Comparison of ENCODE assay signal across 8 cellular contexts in the genomic region with DNA sequence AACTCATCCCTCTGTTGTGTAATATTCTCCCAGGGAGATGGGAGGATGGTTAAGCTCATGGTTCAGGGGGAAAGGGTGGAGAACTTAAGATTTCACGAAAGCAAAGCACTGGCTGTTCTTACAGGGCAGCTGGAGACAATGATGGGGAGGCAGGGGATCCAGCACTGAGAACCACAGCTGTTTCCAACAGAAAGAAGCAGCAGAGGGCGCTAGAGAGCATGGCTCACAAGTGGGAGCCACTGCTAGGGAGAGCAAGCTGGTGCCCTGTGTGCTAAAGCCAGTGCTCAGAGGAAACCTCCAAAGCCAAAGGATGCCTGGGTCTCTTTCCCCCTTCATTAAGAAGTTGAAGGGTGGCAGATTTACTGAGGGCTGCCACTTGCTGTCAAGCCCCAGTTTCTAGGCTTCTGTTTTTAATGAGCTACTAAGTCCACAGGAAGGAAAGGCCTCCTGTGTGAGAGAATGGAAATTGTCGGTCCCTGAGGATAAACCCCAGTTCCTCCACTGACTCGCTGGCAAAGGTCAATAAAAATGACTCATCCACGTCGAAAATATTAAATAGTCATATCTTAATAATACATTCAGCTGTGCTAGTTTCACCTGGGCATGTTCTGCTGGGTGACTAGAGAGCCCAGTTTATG.
DNase-seq lines count a peak whose midpoint lies in the region; ATAC-seq and TF ChIP-seq lines count a peak whose summit lies in the region.

No MANE protein-coding gene starts in this region.

- no peak overlapping the region for H2BK12ac ChIP-seq in trophoblast cell (ENCODE audit: low read length)

- no peaks in the 10 kb centered on the region for H3K79me2 ChIP-seq in trophoblast cell (ENCODE audit: control insufficient read depth, insufficient read depth, low read length, poor library complexity)

- H3K4me1 Mint-ChIP-seq in Caco-2 (ENCODE audit: low read depth, unreplicated experiment): peaks cover 7% of the 10 kb centered on the region

- H2BK120ac ChIP-seq in trophoblast cell (ENCODE audit: insufficient read depth, low read length, poor library complexity): no peak overlapping the region

- no peak overlapping the region for H3K9ac ChIP-seq in trophoblast cell (ENCODE audit: low read length)

- POLR2A ChIA-PET in Caco-2 (lab: Charles Lee): no interaction called here

- no peak overlapping the region for H3K4me2 ChIP-seq in trophoblast cell (ENCODE audit: low read length)

- CTCF ChIA-PET in Caco-2 (lab: Charles Lee): interaction anchor here (0.5 to 1.5 kb wide), 16 partner anchors 10 to 317 kb away, joined by 3 to 12 read pairs (median 4); no protein-coding TSS in a partner anchor

- H3K4me3 ChIP-seq in Caco-2 (ENCODE audit: low read depth, low read length) (no peak overlapping the region), trophoblast cell (ENCODE audit: low read depth, low read length) (no peak overlapping the region)

- H3K27me3 ChIP-seq in Caco-2 (replicated peaks; ENCODE audit: control insufficient read depth, insufficient read depth, low read length): no peaks in the 10 kb centered on the region
- H3K27me3 ChIP-seq in foreskin keratinocyte: no peaks in the 10 kb centered on the region
- H3K27me3 ChIP-seq in trophoblast cell (ENCODE audit: insufficient read depth, low read length): no peaks in the 10 kb centered on the region

- H4K8ac ChIP-seq in trophoblast cell (ENCODE audit: low read depth, low read length): no peak overlapping the region

- H3K36me3 ChIP-seq in Caco-2 (ENCODE audit: control insufficient read depth, insufficient read depth, low read length): no peaks in the 10 kb centered on the region
- H3K36me3 ChIP-seq in trophoblast cell (ENCODE audit: control insufficient read depth in 1 of 2, insufficient read depth in 2 of 2, low read length in 2 of 2): no peaks in the 10 kb centered on the region

- H2AFZ ChIP-seq in trophoblast cell (ENCODE audit: insufficient read depth, low read length, poor library complexity): no peak overlapping the region

- peak; percentile 80 to 84 for DNase-seq in Caco-2
- peak; percentile 71 for DNase-seq in NCI-H2227 (lab: John Stamatoyannopoulos, UW; ENCODE audit: unreplicated experiment)
- DNase-seq in activated T-cell treated with anti-CD3 and anti-CD28 coated beads, Interleukin-2, amount 50 U/mL, for 1 hour: peak; percentile 33
- peak in 1 of 2 donors; percentile 17 for DNase-seq in foreskin keratinocyte
- peak; percentile 73 to 88 for DNase-seq in trophoblast cell
- no peak for DNase-seq in NCI-H510A (lab: John Stamatoyannopoulos, UW)

- H3K27me3 Mint-ChIP-seq in Caco-2 (ENCODE audit: insufficient read depth, unreplicated experiment): no peaks in the 10 kb centered on the region

- H3K9me3 ChIP-seq in Caco-2 (no peaks in the 10 kb centered on the region), trophoblast cell (ENCODE audit: insufficient read depth, low read depth, low read length) (peaks cover 2% of the 10 kb centered on the region)

- H3K18ac ChIP-seq in trophoblast cell (ENCODE audit: low read length): no peak overlapping the region

- no peak overlapping the region for H3K4ac ChIP-seq in trophoblast cell (ENCODE audit: low read depth, low read length)

- no peak overlapping the region for H3K14ac ChIP-seq in trophoblast cell (ENCODE audit: low read length)

- H3K9me3 Mint-ChIP-seq in Caco-2 (ENCODE audit: unreplicated experiment): no peaks in the 10 kb centered on the region

- peaks cover under 1% of the 10 kb centered on the region; the same call in 1 of the 2 replicates for H3K4me1 ChIP-seq in Caco-2
- H3K4me1 ChIP-seq in foreskin keratinocyte: no peaks in the 10 kb centered on the region
- H3K4me1 ChIP-seq in trophoblast cell (ENCODE audit: control insufficient read depth in 1 of 2, insufficient read depth in 2 of 2, low read length in 2 of 2): no peaks in the 10 kb centered on the region

- H3K4me3 Mint-ChIP-seq in Caco-2 (ENCODE audit: unreplicated experiment): no peak overlapping the region

- H4K91ac ChIP-seq in trophoblast cell (ENCODE audit: low read depth, low read length): no peak overlapping the region

- no TSS peak for BruUV-seq in Caco-2 (replicated peaks; lab: Mats Ljungman, UMichigan)

- H2BK5ac ChIP-seq in trophoblast cell (ENCODE audit: low read depth, low read length, poor library complexity): no peak overlapping the region

- H4K12ac ChIP-seq in trophoblast cell (ENCODE audit: low read depth, low read length): no peak overlapping the region

- H3K27ac ChIP-seq in foreskin keratinocyte: no peak overlapping the region
- no peak overlapping the region for H3K27ac ChIP-seq in trophoblast cell (ENCODE audit: low read depth, low read length)

- intact Hi-C loops in Caco-2 (cut with micrococcal nuclease; ENCODE audit: unreplicated experiment): loop anchor here (1.0 to 2.0 kb wide), 2 partner anchors 51 to 127 kb away; no protein-coding TSS in a partner anchor

- no peak overlapping the region for H3K23ac ChIP-seq in trophoblast cell (ENCODE audit: low read length)

- WGBS in trophoblast cell (ENCODE audit: extremely low coverage, insufficient coverage, insufficient read length): no CpG with 5 or more reads among the region's 6 CpGs

- no peak overlapping the region for H2AK5ac ChIP-seq in trophoblast cell (ENCODE audit: low read length)

- ATAC-seq in GM21619 (IDR thresholded peaks at IDR 0.05; ENCODE audit: unreplicated experiment): peak; percentile 67
- ATAC-seq in foreskin keratinocyte: peak; percentile 82
- no peak for ATAC-seq in HG02840 (IDR thresholded peaks at IDR 0.05; ENCODE audit: low FRiP score, unreplicated experiment)

- peak; percentile 89 to 97 for TF ChIP-seq CTCF in Caco-2 (IDR thresholded peaks at IDR 0.05; ENCODE audit: insufficient read depth in 1 of 2, low read depth in 1 of 2, low read length in 1 of 2, severe bottlenecking in 1 of 2, unreplicated experiment in 1 of 2)
- TF ChIP-seq CTCF in foreskin keratinocyte (conservative IDR thresholded peaks at IDR 0.05): peak; percentile 64

- no peaks in the 10 kb centered on the region for H3K36me3 Mint-ChIP-seq in Caco-2 (ENCODE audit: insufficient read depth, unreplicated experiment)

- H3K79me1 ChIP-seq in trophoblast cell (ENCODE audit: low read length): no peaks in the 10 kb centered on the region

- H3K27ac Mint-ChIP-seq in Caco-2 (ENCODE audit: unreplicated experiment): no peak overlapping the region
